10 cellular contexts compared by ENCODE assay signal in the genomic region with DNA sequence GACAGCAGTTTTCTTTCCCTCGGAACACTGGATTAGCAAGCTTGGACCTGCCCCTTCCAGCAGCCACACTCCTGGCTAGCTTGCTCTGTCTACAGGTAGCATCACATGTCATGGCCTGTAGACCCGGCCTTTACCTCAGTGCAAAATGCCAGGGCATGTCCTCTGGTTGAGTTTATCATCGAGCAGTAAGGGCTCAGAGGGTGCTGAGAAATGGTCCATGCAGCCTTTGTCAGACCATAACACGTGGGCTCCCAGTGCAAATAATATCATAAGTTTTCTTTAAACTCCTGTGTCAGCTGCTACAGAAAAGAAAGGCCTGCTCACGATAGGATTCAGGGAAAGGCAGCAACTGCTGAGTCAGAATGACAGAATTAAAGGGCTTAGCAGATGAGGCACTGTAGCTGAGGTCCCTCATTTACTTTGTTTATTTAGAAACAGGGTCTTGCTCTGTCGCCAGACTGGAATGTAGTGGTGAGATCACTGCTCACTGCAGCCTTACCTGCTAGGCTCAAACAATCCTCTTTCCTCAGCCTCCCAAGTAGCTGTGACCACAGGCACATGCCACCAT. TPM values are rescaled to one million over a fixed set of nuclear protein-coding genes. Genes with fewer than 3 reads are reported as not detected.
DNase-seq lines count a peak whose midpoint lies in the region; ATAC-seq, FAIRE-seq and TF ChIP-seq lines count a peak whose summit lies in the region.
"Had no signal": no experiment of that assay in that cellular context is flagged by ENCODE, and none has a peak within 500 bp of the region (broad histone marks: within the 10 kb centered on the region; RNA-seq: fewer than 3 reads in every experiment).

No MANE protein-coding gene starts in this region.

- H3K9me3 ChIP-seq in astrocyte (ENCODE audit: insufficient read depth, low read depth, low read length) (no peaks in the 10 kb centered on the region), keratinocyte (ENCODE audit: control insufficient read depth, low read depth, low read length) (no peaks in the 10 kb centered on the region)

- H3K4me1 Mint-ChIP-seq in astrocyte (ENCODE audit: low read depth, unreplicated experiment): peaks cover 17% of the 10 kb centered on the region

- no peak for FAIRE-seq in astrocyte (lab: Jason Lieb, UNC)
- peak; percentile 94 for FAIRE-seq in keratinocyte (lab: Jason Lieb, UNC)
- FAIRE-seq: GM12891 had no signal

- H3K27me3 Mint-ChIP-seq in astrocyte (ENCODE audit: low read depth, unreplicated experiment): peaks cover 3% of the 10 kb centered on the region

- dilution Hi-C loops in keratinocyte (cut with MboI; ENCODE audit: extremely low pct_ligation_motif_present, low sequenced_read_pairs): no loop called here

- peak overlapping the region; percentile 48 for H2AFZ ChIP-seq in astrocyte (ENCODE audit: low read depth, low read length)
- peak overlapping the region; percentile 78 for H2AFZ ChIP-seq in keratinocyte (ENCODE audit: control insufficient read depth, low read length)

- H3K79me2 ChIP-seq in astrocyte (ENCODE audit: insufficient read depth, low read length) (no peaks in the 10 kb centered on the region), keratinocyte (ENCODE audit: control insufficient read depth, insufficient read depth, low read length) (no peaks in the 10 kb centered on the region)

- H3K4me2 ChIP-seq in astrocyte (ENCODE audit: low read length): peak overlapping the region; percentile 20
- peak overlapping the region; percentile 77 for H3K4me2 ChIP-seq in keratinocyte (ENCODE audit: control insufficient read depth, extremely low read depth, insufficient read depth, low read depth, low read length)

- no peaks in the 10 kb centered on the region for H3K9me1 ChIP-seq in keratinocyte (ENCODE audit: control insufficient read depth, extremely low read depth, insufficient read depth, low read length)

- ATAC-seq in HG03097 (IDR thresholded peaks at IDR 0.05; ENCODE audit: low FRiP score, unreplicated experiment): no peak
- ATAC-seq in HG03139 (IDR thresholded peaks at IDR 0.05; ENCODE audit: unreplicated experiment): no peak

- H3K27me3 ChIP-seq in astrocyte (ENCODE audit: insufficient read depth, low read length): no peaks in the 10 kb centered on the region
- no peaks in the 10 kb centered on the region for H3K27me3 ChIP-seq in keratinocyte (ENCODE audit: control insufficient read depth, extremely low read depth, insufficient read depth, low read length)

- no peak for TF ChIP-seq CTCF in astrocyte (IDR thresholded peaks at IDR 0.05; ENCODE audit: insufficient read depth, low read depth, low read length)
- TF ChIP-seq CTCF in keratinocyte (optimal IDR thresholded peaks at IDR 0.05 in 1 of 3, IDR thresholded peaks at IDR 0.05 in 1 of 3, conservative IDR thresholded peaks at IDR 0.05 in 1 of 3; ENCODE audit: extremely low read depth in 1 of 3, insufficient read depth in 2 of 3, low read length in 3 of 3): no peak

- H3K36me3 ChIP-seq in astrocyte (ENCODE audit: insufficient read depth, low read length) (no peaks in the 10 kb centered on the region), keratinocyte (ENCODE audit: control insufficient read depth in 2 of 2, extremely low read depth in 1 of 2, insufficient read depth in 2 of 2, low read length in 2 of 2) (no peaks in the 10 kb centered on the region)

- H3K27ac Mint-ChIP-seq in astrocyte (ENCODE audit: unreplicated experiment): peak overlapping the region; percentile 98

- no peak overlapping the region for H3K4me3 Mint-ChIP-seq in astrocyte (ENCODE audit: unreplicated experiment)

- H3K27ac ChIP-seq in astrocyte (ENCODE audit: low read depth, low read length): no peak overlapping the region
- peak overlapping the region; percentile 81 for H3K27ac ChIP-seq in keratinocyte (ENCODE audit: control insufficient read depth, insufficient read depth, low read length)

- H4K20me1 ChIP-seq in astrocyte (ENCODE audit: insufficient read depth, low read length) (no peaks in the 10 kb centered on the region), keratinocyte (ENCODE audit: control insufficient read depth, extremely low read depth, insufficient read depth, low read length) (no peaks in the 10 kb centered on the region)

- DNase-seq in NCI-H2171 treated with DMSO at 0.1 percent for 48 hours (lab: John Stamatoyannopoulos, UW) (peak; percentile 21), NCI-H2171 (lab: John Stamatoyannopoulos, UW) (no peak), astrocyte (ENCODE audit: low read depth) (peak; percentile 62), keratinocyte (ENCODE audit: low read depth, low spot score) (peak; percentile 94), ureter (ENCODE audit: low spot score) (peak; percentile 75), amygdala (lab: John Stamatoyannopoulos, UW) (no peak)
- DNase-seq: midbrain had no signal

- no peaks in the 10 kb centered on the region for H3K9me3 Mint-ChIP-seq in astrocyte (ENCODE audit: unreplicated experiment)

- peaks cover 6% of the 10 kb centered on the region for H3K4me1 ChIP-seq in astrocyte (ENCODE audit: insufficient read depth, low read length)
- H3K4me1 ChIP-seq in keratinocyte (ENCODE audit: control insufficient read depth, extremely low read depth, insufficient read depth, low read length): peaks cover 39% of the 10 kb centered on the region

- H3K36me3 Mint-ChIP-seq in astrocyte (ENCODE audit: low read depth, unreplicated experiment): no peaks in the 10 kb centered on the region

- H3K9ac ChIP-seq in astrocyte (ENCODE audit: low read length): peak overlapping the region; percentile 17
- H3K9ac ChIP-seq in keratinocyte (ENCODE audit: control insufficient read depth, extremely low read depth, insufficient read depth, low read length): peak overlapping the region; percentile 65

- H3K4me3 ChIP-seq in astrocyte (ENCODE audit: insufficient read depth, low read depth, low read length): no peak overlapping the region
- peak overlapping the region in 2 of 3 experiments; percentile 9 to 19 for H3K4me3 ChIP-seq in keratinocyte (ENCODE audit: control insufficient read depth in 2 of 3, extremely low read depth in 1 of 3, insufficient read depth in 2 of 3, low read depth in 1 of 3, low read length in 3 of 3)

RNA-seq across cellular contexts. Expression of a gene that starts 8.0 kb away (rescaled TPM):
- total RNA-seq in astrocyte (63.6 and 65.2 TPM in 2 replicates), ureter (48.1 TPM)
- 23.6 to 38.9 TPM (median 27.3 TPM) in 3 replicates for polyA plus RNA-seq in keratinocyte
- polyA plus RNA-seq in keratinocyte (2011; ENCODE audit: low read depth): 12.4 TPM
- polyA plus RNA-seq in keratinocyte (2011; cell fraction: cytosol; rRNA removed): 19.1 and 39.8 TPM in 2 replicates
- polyA plus RNA-seq in keratinocyte (2011; cell fraction: nucleus; rRNA removed): 16.0 and 23.5 TPM in 2 replicates
- 20.7 and 23.7 TPM in 2 replicates for polyA plus RNA-seq in keratinocyte (2012; ENCODE audit: low replicate concordance)
- polyA minus RNA-seq in keratinocyte: 13.7 to 58.7 TPM (median 32.2 TPM) in 3 replicates
- polyA minus RNA-seq in keratinocyte (2011; cell fraction: cytosol; rRNA and poly(A)+ RNA removed): 26.9 TPM
- 18.5 and 31.6 TPM in 2 replicates for polyA minus RNA-seq in keratinocyte (2011; cell fraction: nucleus; rRNA and poly(A)+ RNA removed)

Comparison
In these comparisons a context has a peak if more than half of its experiments do, and no peak if none do; other contexts are left out.
1. DNase-seq: peak in NCI-H2171 treated with DMSO at 0.1 percent for 48 hours (single experiment), astrocyte (single experiment), keratinocyte (single experiment) and ureter (single experiment); none in NCI-H2171 (single experiment) and amygdala (0 of 56).